34 cellular contexts compared by ENCODE assay signal in the genomic region with DNA sequence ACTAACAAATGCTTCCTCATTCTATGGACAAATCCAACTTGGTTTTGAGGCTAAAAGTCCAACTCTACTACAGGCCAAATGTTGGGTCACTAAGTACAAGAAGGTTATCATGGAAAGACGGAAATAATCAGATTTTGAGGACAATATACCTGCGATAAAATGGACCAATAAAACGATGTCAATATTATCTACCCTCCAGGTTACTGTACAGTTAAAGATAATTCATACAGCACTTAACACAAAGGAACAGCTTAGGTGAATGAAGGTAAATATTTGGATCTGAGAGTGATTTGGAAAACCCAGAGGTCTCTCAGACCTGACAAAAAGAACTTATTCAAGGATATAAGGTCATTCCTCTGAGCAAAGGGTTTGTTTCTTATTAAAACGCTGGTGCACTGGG.
"Had no signal": no experiment of that assay in that cellular context is flagged by ENCODE, and none has a peak within 500 bp of the region (broad histone marks: within the 10 kb centered on the region; RNA-seq: fewer than 3 reads in every experiment).

No MANE protein-coding gene starts in this region.

- H3K36me3 ChIP-seq: adrenal gland, brain microvascular endothelial cell, breast epithelium had no signal

- DNase-seq: activated B cell treated with CpG ODN at 0.5 μM for 24 hours; activated CD4-positive, alpha-beta memory T cell treated with anti-CD3 and anti-CD28 coated beads for 36 hours; activated CD4-positive, alpha-beta T cell treated with anti-CD3 and anti-CD28 coated beads for 4 hours; activated CD4-positive, alpha-beta T cell treated with anti-CD3 and anti-CD28 coated beads, Interleukin-2, amount 10 ng/mL, durations not matched to agents 24 days and 14 days; activated CD4-positive, alpha-beta T cell treated with anti-CD3 and anti-CD28 coated beads, Interleukin-2, amount 50 U/mL, for 1 hour; activated CD4-positive, alpha-beta T cell treated with anti-CD3 and anti-CD28 coated beads, Interleukin-2, amount 50 U/mL, for 4 hours; activated CD4-positive, CD25-positive, alpha-beta regulatory T cell treated with anti-CD3 and anti-CD28 coated beads, Interleukin-2, amount 50 U/mL, for 72 hours; activated CD8-positive, alpha-beta memory T cell treated with anti-CD3 and anti-CD28 coated beads, Interleukin-2, amount 50 U/mL, for 4 hours; activated CD8-positive, alpha-beta T cell treated with anti-CD3 and anti-CD28 coated beads for 36 hours; activated effector memory CD4-positive, alpha-beta T cell treated with anti-CD3 and anti-CD28 coated beads, Interleukin-2, amount 50 U/mL, for 16 hours; activated gamma-delta T cell treated with Interleukin-2 at 50 U/mL for 16 hours; activated naive CD4-positive, alpha-beta T cell; activated naive CD4-positive, alpha-beta T cell treated with anti-CD3 and anti-CD28 coated beads for 36 hours; activated naive CD4-positive, alpha-beta T cell treated with anti-CD3 and anti-CD28 coated beads, Interleukin-2, amount 50 U/mL, for 16 hours; activated naive CD8-positive, alpha-beta T cell treated with anti-CD3 and anti-CD28 coated beads for 36 hours; activated T-cell treated with anti-CD3 and anti-CD28 coated beads for 4 hours; activated T-cell treated with anti-CD3 and anti-CD28 coated beads, Interleukin-2, amount 50 U/mL, for 1 hour; activated T-cell treated with anti-CD3 and anti-CD28 coated beads, Interleukin-2, amount 50 U/mL, for 4 hours; activated T-cell treated with anti-CD3 and anti-CD28 coated beads, Interleukin-2, amount 50 U/mL, for 72 hours; adrenal gland; amniotic stem cell; aorta; body of pancreas; brain microvascular endothelial cell; central memory CD4-positive, alpha-beta T cell; T-helper 1 cell; T-helper 2 cell; T-helper 9 cell had no signal

- H3K4me1 ChIP-seq: adrenal gland, breast epithelium had no signal

- H3K27ac ChIP-seq: adrenal gland, body of pancreas, brain microvascular endothelial cell, breast epithelium, VCaP had no signal

- H3K27me3 ChIP-seq: body of pancreas, brain microvascular endothelial cell, breast epithelium had no signal

- FAIRE-seq: astrocyte, TTC549 had no signal

- H3K4me3 ChIP-seq: adrenal gland, body of pancreas, breast epithelium had no signal

- ATAC-seq: activated CD8-positive, alpha-beta T cell treated with anti-CD3 and anti-CD28 coated beads for 36 hours; activated naive CD4-positive, alpha-beta T cell treated with anti-CD3 and anti-CD28 coated beads, Interleukin-2, amount 50 U/mL, for 72 hours; activated T-cell treated with anti-CD3 and anti-CD28 coated beads, Interleukin-2, amount 50 U/mL, for 4 hours; activated T-cell treated with anti-CD3 and anti-CD28 coated beads, Interleukin-2, amount 50 U/mL, for 72 hours; activated T-helper 17 cell treated with anti-CD3 and anti-CD28 coated beads, Interleukin-2, amount 50 U/mL, for 72 hours; body of pancreas had no signal

- H3K9me3 ChIP-seq: adrenal gland, body of pancreas, breast epithelium had no signal
